In the genomic region with DNA sequence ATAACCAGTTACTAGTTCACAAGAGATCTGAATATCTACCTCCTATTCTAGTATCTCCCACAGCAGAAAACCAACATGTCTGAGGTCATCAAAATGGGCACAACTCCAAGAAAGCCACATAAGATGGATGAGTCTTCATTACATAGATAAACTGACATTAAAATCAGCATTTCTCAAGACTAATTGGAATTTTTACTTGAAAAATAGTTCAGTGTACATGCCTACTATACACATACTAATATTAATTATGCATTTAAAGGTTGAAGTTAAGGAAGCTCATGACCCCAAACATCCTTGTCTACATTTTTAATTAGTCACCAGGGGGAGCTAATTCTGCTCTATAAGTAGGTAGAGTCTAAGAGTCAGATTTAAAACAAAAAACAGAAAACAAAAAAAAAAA, we compare ENCODE assay signal across 12 cellular contexts. TPM values are rescaled to one million over a fixed set of nuclear protein-coding genes. Genes with fewer than 3 reads are reported as not detected.
A peak's percentile ranks its signal among the peaks of the same experiment; 100 is the strongest.
DNase-seq lines count a peak whose midpoint lies in the region; ATAC-seq and TF ChIP-seq lines count a peak whose summit lies in the region.
"Had no signal": no experiment of that assay in that cellular context is flagged by ENCODE, and none has a peak within 500 bp of the region (broad histone marks: within the 10 kb centered on the region; RNA-seq: fewer than 3 reads in every experiment).

No MANE protein-coding gene starts in this region.

- no peak overlapping the region for H2BK15ac ChIP-seq in H9 (ENCODE audit: low read depth, low read length)

- no peak overlapping the region for H3K27ac Mint-ChIP-seq in H9
- H3K27ac Mint-ChIP-seq: CD4-positive, alpha-beta T cell had no signal

- no peak overlapping the region for H4K91ac ChIP-seq in H9 (ENCODE audit: insufficient read length, low read depth, low read length)

- no peak overlapping the region for H2AK5ac ChIP-seq in H9 (ENCODE audit: insufficient read length, low read length)

- no peak overlapping the region for H2BK20ac ChIP-seq in H9 (ENCODE audit: low read depth, low read length, poor library complexity, severe bottlenecking)

- no peak overlapping the region for H3K23ac ChIP-seq in H9 (ENCODE audit: insufficient read length, low read depth, low read length)

- no peaks in the 10 kb centered on the region for H3K79me2 ChIP-seq in H9 (ENCODE audit: insufficient read depth, low read length)

- no peaks in the 10 kb centered on the region for H3K27me3 Mint-ChIP-seq in H9 (ENCODE audit: low read depth)
- H3K27me3 Mint-ChIP-seq: CD4-positive, alpha-beta T cell had no signal

- TF ChIP-seq CTCF in H9 (conservative IDR thresholded peaks at IDR 0.05) (peak; percentile 61), fibroblast of mammary gland (conservative IDR thresholded peaks at IDR 0.05; ENCODE audit: control insufficient read depth, insufficient read depth, low read depth, low read length) (peak; percentile 34), GM20000 (IDR thresholded peaks at IDR 0.05; ENCODE audit: extremely low read depth, missing control alignments) (no peak)

- no peak overlapping the region for H4K5ac ChIP-seq in H9 (ENCODE audit: insufficient read length, low read depth, low read length)

- no peaks in the 10 kb centered on the region for H3K79me1 ChIP-seq in H9 (ENCODE audit: insufficient read depth, low read depth, low read length, poor library complexity, severe bottlenecking)

- H4K8ac ChIP-seq in H9 (replicated peaks; ENCODE audit: insufficient read length, low read depth, low read length): no peak overlapping the region

- no peak overlapping the region for H2BK120ac ChIP-seq in H9 (ENCODE audit: low read depth, low read length, poor library complexity, severe bottlenecking)

- H3T11ph ChIP-seq in H9 (ENCODE audit: low read length): no peak overlapping the region

- no peaks in the 10 kb centered on the region for H3K4me1 ChIP-seq in H9 (ENCODE audit: insufficient read depth, low read length)

- peaks cover 0 to 33% of the 10 kb centered on the region in 2 experiments; a peak in 2 of 4 replicates for H3K4me1 Mint-ChIP-seq in H9

- H2AFZ ChIP-seq in H9 (ENCODE audit: low read length): no peak overlapping the region

- in situ Hi-C loops in ACHN (cut with HindIII; ENCODE audit: low pct_ligation_motif_present, low pct_unique_long_range_greater_than_20kb, low sequenced_read_pairs): no loop called here

- H3K18ac ChIP-seq in H9 (ENCODE audit: insufficient read length, low read depth, low read length): no peak overlapping the region

- no peaks in the 10 kb centered on the region for H3K23me2 ChIP-seq in H9 (ENCODE audit: insufficient read length, low read depth, low read length, poor library complexity, severe bottlenecking)

- H3K9me3 ChIP-seq in H9 (ENCODE audit: control insufficient read depth, low read depth, low read length): no peaks in the 10 kb centered on the region
- H3K9me3 ChIP-seq: right atrium auricular region had no signal

- no peak overlapping the region for H3K27ac ChIP-seq in H9 (ENCODE audit: insufficient read length, low read depth, low read length)
- H3K27ac ChIP-seq: right atrium auricular region had no signal

- H3K4me3 ChIP-seq in fibroblast of mammary gland (ENCODE audit: control insufficient read depth, low read depth, low read length): no peak overlapping the region
- H3K4me3 ChIP-seq: right atrium auricular region had no signal

- no peaks in the 10 kb centered on the region for H3K9me3 Mint-ChIP-seq in H9
- H3K9me3 Mint-ChIP-seq: CD4-positive, alpha-beta T cell had no signal

- H3K4me3 Mint-ChIP-seq in H9: no peak overlapping the region
- H3K4me3 Mint-ChIP-seq: CD4-positive, alpha-beta T cell had no signal

- H3K56ac ChIP-seq in H9 (ENCODE audit: insufficient read length, low read depth, low read length): no peak overlapping the region

- no peak overlapping the region for H2BK12ac ChIP-seq in H9 (ENCODE audit: insufficient read length, low read depth, low read length)

- no peak overlapping the region for H3K4ac ChIP-seq in H9 (ENCODE audit: low read depth, low read length)

- no peak overlapping the region for H3K14ac ChIP-seq in H9 (ENCODE audit: insufficient read depth, low read length)

- no peak overlapping the region for H3K4me2 ChIP-seq in H9 (ENCODE audit: insufficient read depth, insufficient read length, low read length)

- H3K27me3 ChIP-seq in H9 (ENCODE audit: insufficient read depth, low read length): no peaks in the 10 kb centered on the region
- H3K27me3 ChIP-seq: right atrium auricular region had no signal

- H3K9ac ChIP-seq in H9 (ENCODE audit: extremely low read depth, insufficient read length, low read length): no peak overlapping the region

- peak; percentile 13 for DNase-seq in ACHN
- no peak for DNase-seq in H9
- DNase-seq in RPMI7951 (ENCODE audit: low read depth): peak; percentile 80
- DNase-seq in fibroblast of mammary gland (ENCODE audit: low read depth): peak; percentile 89
- DNase-seq in GM20000 (ENCODE audit: low spot score): no peak
- no peak for DNase-seq in germinal center (ENCODE audit: low spot score)
- DNase-seq: CD4-positive, alpha-beta T cell; NCI-H524 treated with DMSO at 0.1 percent for 48 hours had no signal

- no peaks in the 10 kb centered on the region for H4K20me1 ChIP-seq in H9 (ENCODE audit: control insufficient read depth, insufficient read depth, insufficient read length)

- no peak overlapping the region for H2BK5ac ChIP-seq in H9 (ENCODE audit: insufficient read length, low read length)

- H3K36me3 Mint-ChIP-seq in H9 (ENCODE audit: insufficient read depth in 1 of 3, low read depth in 3 of 3): no peaks in the 10 kb centered on the region

- ATAC-seq in GM19035 (IDR thresholded peaks at IDR 0.05; ENCODE audit: unreplicated experiment) (no peak), GM18873 (IDR thresholded peaks at IDR 0.05; ENCODE audit: low FRiP score, unreplicated experiment) (no peak)
- ATAC-seq: activated CD4-positive, CD25-positive, alpha-beta regulatory T cell treated with anti-CD3 and anti-CD28 coated beads, Interleukin-2, amount 50 U/mL, for 24 hours had no signal

RNA-seq across cellular contexts. Expression of a gene that starts 41.9 kb away (rescaled TPM):
- 1.5 and 3.3 TPM in 2 replicates for total RNA-seq in H9 (2021)
- 7.6 and 10.9 TPM in 2 replicates for total RNA-seq in RPMI7951 (2014; rRNA removed; shearing (Covaris generic))
- total RNA-seq: CD4-positive, alpha-beta T cell had no signal

Comparison
In these comparisons a context has a peak if more than half of its experiments do, and no peak if none do; other contexts are left out.
1. DNase-seq: peak in ACHN (single experiment), RPMI7951 (single experiment) and fibroblast of mammary gland (single experiment); none in H9 (single experiment), GM20000 (single experiment) and germinal center (single experiment).